Comparison of ENCODE assay signal across 1 cellular context in the genomic region with DNA sequence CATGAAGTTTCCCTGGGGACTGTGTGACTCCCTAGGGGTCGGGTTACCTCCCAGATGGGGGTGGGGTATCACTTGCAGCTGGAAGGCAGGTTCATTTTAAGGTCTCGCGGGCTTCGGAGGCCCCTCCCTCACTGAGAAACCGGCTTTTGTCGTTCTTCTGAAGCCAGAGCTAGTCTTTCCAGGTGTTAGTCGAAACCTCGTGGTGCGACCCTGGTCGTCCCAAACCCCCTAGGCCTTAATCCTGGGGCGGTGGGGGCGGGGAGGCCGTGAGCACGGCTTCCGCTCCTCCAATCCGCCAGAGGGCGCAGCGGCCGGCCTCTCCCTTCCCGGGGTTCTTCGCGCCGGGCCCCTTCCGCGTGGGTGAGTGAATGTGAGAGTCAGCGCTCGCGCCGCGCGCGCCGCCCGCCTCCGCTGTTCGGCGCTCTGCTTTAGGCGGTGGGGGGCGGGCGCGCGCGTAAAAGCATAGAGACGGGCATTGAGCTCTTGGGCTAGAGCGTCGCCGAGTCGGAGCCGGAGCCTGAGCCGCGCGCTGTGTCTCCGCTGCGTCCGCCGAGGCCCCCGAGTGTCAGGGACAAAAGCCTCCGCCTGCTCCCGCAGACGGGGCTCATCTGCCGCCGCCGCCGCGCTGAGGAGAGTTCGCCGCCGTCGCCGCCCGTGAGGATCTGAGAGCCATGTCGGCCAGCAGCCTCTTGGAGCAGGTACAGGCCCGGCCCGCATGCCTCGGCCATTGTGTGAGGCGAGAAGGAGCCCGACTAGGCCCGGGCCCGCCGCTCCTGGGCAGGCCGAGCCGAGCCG.
A peak's percentile ranks its signal among the peaks of the same experiment; 100 is the strongest.
TF ChIP-seq lines count a peak whose summit lies in the region.

Gene YTHDF2, plus strand, starts transcription at position 491 of the 795 bp plus-strand sequence. Its CDS starts 181 bp downstream, at position 672.

TF ChIP-seq in K562, 482 proteins besides CTCF, POLR2A, EP300 and RAD21 (continued from another document and continues in another):
- TF ChIP-seq, protein P1, sequence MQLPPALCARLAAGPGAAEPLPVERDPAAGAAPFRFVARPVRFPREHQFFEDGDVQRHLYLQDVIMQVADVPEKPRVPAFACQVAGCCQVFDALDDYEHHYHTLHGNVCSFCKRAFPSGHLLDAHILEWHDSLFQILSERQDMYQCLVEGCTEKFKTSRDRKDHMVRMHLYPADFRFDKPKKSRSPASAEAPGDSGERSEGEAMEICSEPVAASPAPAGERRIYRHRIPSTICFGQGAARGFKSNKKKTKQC (CRISPR knock-in tag; IDR thresholded peaks at IDR 0.05): peak; percentile 19
- TF ChIP-seq MYNN (IDR thresholded peaks at IDR 0.05): peak; percentile 68
- TF ChIP-seq MYNN (CRISPR knock-in tag; IDR thresholded peaks at IDR 0.05): peak; percentile 53; the same call in 1 of the 2 replicates
- peak; percentile 84 for TF ChIP-seq ETV5 (CRISPR knock-in tag; IDR thresholded peaks at IDR 0.05; ENCODE audit: low read depth)
- TF ChIP-seq ZKSCAN1 (IDR thresholded peaks at IDR 0.05; ENCODE audit: low read depth, low read length): peak; percentile 75; the same call in 1 of the 2 replicates
- TF ChIP-seq, protein P2, sequence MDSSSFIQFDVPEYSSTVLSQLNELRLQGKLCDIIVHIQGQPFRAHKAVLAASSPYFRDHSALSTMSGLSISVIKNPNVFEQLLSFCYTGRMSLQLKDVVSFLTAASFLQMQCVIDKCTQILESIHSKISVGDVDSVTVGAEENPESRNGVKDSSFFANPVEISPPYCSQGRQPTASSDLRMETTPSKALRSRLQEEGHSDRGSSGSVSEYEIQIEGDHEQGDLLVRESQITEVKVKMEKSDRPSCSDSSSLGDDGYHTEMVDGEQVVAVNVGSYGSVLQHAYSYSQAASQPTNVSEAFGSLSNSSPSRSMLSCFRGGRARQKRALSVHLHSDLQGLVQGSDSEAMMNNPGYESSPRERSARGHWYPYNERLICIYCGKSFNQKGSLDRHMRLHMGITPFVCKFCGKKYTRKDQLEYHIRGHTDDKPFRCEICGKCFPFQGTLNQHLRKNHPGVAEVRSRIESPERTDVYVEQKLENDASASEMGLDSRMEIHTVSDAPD (CRISPR knock-in tag; IDR thresholded peaks at IDR 0.05): no peak
- no peak for TF ChIP-seq ZNF146 (CRISPR knock-in tag; IDR thresholded peaks at IDR 0.05; ENCODE audit: unreplicated experiment)
- TF ChIP-seq POLR2G (IDR thresholded peaks at IDR 0.05; ENCODE audit: low read depth, low read length): peak; percentile 99
- TF ChIP-seq, protein P3, sequence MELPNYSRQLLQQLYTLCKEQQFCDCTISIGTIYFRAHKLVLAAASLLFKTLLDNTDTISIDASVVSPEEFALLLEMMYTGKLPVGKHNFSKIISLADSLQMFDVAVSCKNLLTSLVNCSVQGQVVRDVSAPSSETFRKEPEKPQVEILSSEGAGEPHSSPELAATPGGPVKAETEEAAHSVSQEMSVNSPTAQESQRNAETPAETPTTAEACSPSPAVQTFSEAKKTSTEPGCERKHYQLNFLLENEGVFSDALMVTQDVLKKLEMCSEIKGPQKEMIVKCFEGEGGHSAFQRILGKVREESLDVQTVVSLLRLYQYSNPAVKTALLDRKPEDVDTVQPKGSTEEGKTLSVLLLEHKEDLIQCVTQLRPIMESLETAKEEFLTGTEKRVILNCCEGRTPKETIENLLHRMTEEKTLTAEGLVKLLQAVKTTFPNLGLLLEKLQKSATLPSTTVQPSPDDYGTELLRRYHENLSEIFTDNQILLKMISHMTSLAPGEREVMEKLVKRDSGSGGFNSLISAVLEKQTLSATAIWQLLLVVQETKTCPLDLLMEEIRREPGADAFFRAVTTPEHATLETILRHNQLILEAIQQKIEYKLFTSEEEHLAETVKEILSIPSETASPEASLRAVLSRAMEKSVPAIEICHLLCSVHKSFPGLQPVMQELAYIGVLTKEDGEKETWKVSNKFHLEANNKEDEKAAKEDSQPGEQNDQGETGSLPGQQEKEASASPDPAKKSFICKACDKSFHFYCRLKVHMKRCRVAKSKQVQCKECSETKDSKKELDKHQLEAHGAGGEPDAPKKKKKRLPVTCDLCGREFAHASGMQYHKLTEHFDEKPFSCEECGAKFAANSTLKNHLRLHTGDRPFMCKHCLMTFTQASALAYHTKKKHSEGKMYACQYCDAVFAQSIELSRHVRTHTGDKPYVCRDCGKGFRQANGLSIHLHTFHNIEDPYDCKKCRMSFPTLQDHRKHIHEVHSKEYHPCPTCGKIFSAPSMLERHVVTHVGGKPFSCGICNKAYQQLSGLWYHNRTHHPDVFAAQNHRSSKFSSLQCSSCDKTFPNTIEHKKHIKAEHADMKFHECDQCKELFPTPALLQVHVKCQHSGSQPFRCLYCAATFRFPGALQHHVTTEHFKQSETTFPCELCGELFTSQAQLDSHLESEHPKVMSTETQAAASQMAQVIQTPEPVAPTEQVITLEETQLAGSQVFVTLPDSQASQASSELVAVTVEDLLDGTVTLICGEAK (IDR thresholded peaks at IDR 0.05): peak; percentile 62
- TF ChIP-seq, protein P3 (CRISPR knock-in tag; IDR thresholded peaks at IDR 0.05): no peak
- no peak for TF ChIP-seq RBM17 (IDR thresholded peaks at IDR 0.05; ENCODE audit: borderline replicate concordance, low read depth, low read length)
- no peak for TF ChIP-seq HNRNPUL1 (IDR thresholded peaks at IDR 0.05; ENCODE audit: low read length)
- peak; percentile 96; the same call in 1 of the 2 replicates for TF ChIP-seq MTA3 (IDR thresholded peaks at IDR 0.05; ENCODE audit: borderline replicate concordance)
- no peak for TF ChIP-seq IFI16 (CRISPR knock-in tag; IDR thresholded peaks at IDR 0.05)
- no peak for TF ChIP-seq NR4A1 (CRISPR knock-in tag; IDR thresholded peaks at IDR 0.05)
- TF ChIP-seq NR4A1 (tag; IDR thresholded peaks at IDR 0.05): peak; percentile 82
- TF ChIP-seq EHMT2 (IDR thresholded peaks at IDR 0.05): no peak
- TF ChIP-seq RHOXF2B (CRISPR knock-in tag; conservative IDR thresholded peaks at IDR 0.05): 0 out of 2 replicates have a peak, but pooled peaks have one; percentile 12
- TF ChIP-seq ZNF589 (CRISPR knock-in tag; IDR thresholded peaks at IDR 0.05; ENCODE audit: low read depth): no peak
- peak; percentile 84 for TF ChIP-seq ZNF644 (tag; IDR thresholded peaks at IDR 0.05; ENCODE audit: low read depth)
- peak; percentile 94 for TF ChIP-seq ATF7 (IDR thresholded peaks at IDR 0.05)
- TF ChIP-seq PRPF4 (IDR thresholded peaks at IDR 0.05; ENCODE audit: insufficient read depth, low read depth, low read length, poor library complexity, severe bottlenecking): peak; percentile 80
- TF ChIP-seq NCOA1 (IDR thresholded peaks at IDR 0.05; ENCODE audit: low read depth): peak; percentile 81
- TF ChIP-seq CBFA2T2 (conservative IDR thresholded peaks at IDR 0.05): no peak
- TF ChIP-seq ILK (tag; IDR thresholded peaks at IDR 0.05; ENCODE audit: borderline replicate concordance, low read depth): no peak
- TF ChIP-seq, protein P4, sequence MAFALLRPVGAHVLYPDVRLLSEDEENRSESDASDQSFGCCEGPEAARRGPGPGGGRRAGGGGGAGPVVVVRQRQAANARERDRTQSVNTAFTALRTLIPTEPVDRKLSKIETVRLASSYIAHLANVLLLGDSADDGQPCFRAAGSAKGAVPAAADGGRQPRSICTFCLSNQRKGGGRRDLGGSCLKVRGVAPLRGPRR (CRISPR knock-in tag; IDR thresholded peaks at IDR 0.05): no peak
- TF ChIP-seq NFE2 (IDR thresholded peaks at IDR 0.05; ENCODE audit: low read depth): no peak
- peak; percentile 70 for TF ChIP-seq NR2C1 (IDR thresholded peaks at IDR 0.05)
- TF ChIP-seq NR2C1 (tag; IDR thresholded peaks at IDR 0.05): peak; percentile 61; the same call in 1 of the 2 replicates
- TF ChIP-seq TEAD4 (IDR thresholded peaks at IDR 0.05; ENCODE audit: low read length): peak; percentile 49
- TF ChIP-seq TEAD4 (CRISPR knock-in tag; IDR thresholded peaks at IDR 0.05; ENCODE audit: borderline replicate concordance): peak; percentile 49; the same call in 1 of the 2 replicates
- peak; percentile 84 to 97; a peak in 3 of 4 replicates for TF ChIP-seq ZNF639 (CRISPR knock-in tag; conservative IDR thresholded peaks at IDR 0.05 in 1 of 2, IDR thresholded peaks at IDR 0.05 in 1 of 2)
- no peak for TF ChIP-seq PHB2 (IDR thresholded peaks at IDR 0.05; ENCODE audit: low read depth)
- TF ChIP-seq, protein P5, sequence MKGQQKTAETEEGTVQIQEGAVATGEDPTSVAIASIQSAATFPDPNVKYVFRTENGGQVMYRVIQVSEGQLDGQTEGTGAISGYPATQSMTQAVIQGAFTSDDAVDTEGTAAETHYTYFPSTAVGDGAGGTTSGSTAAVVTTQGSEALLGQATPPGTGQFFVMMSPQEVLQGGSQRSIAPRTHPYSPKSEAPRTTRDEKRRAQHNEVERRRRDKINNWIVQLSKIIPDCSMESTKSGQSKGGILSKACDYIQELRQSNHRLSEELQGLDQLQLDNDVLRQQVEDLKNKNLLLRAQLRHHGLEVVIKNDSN (CRISPR knock-in tag; IDR thresholded peaks at IDR 0.05): peak; percentile 27
- no peak for TF ChIP-seq MTF1 (CRISPR knock-in tag; IDR thresholded peaks at IDR 0.05; ENCODE audit: borderline replicate concordance)
- TF ChIP-seq TFE3 (CRISPR knock-in tag; IDR thresholded peaks at IDR 0.05): no peak
- peak; percentile 83 for TF ChIP-seq FOXM1 (IDR thresholded peaks at IDR 0.05; ENCODE audit: low read depth)
- no peak; the same call in none of the 2 replicates for TF ChIP-seq FOXM1 (CRISPR knock-in tag; IDR thresholded peaks at IDR 0.05; ENCODE audit: low read depth)
- TF ChIP-seq, protein P6, sequence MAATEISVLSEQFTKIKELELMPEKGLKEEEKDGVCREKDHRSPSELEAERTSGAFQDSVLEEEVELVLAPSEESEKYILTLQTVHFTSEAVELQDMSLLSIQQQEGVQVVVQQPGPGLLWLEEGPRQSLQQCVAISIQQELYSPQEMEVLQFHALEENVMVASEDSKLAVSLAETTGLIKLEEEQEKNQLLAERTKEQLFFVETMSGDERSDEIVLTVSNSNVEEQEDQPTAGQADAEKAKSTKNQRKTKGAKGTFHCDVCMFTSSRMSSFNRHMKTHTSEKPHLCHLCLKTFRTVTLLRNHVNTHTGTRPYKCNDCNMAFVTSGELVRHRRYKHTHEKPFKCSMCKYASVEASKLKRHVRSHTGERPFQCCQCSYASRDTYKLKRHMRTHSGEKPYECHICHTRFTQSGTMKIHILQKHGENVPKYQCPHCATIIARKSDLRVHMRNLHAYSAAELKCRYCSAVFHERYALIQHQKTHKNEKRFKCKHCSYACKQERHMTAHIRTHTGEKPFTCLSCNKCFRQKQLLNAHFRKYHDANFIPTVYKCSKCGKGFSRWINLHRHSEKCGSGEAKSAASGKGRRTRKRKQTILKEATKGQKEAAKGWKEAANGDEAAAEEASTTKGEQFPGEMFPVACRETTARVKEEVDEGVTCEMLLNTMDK (IDR thresholded peaks at IDR 0.05; ENCODE audit: borderline replicate concordance, insufficient read depth, low read depth, low read length, poor library complexity, severe bottlenecking): peak; percentile 99
- no peak for TF ChIP-seq HIVEP1 (CRISPR knock-in tag; IDR thresholded peaks at IDR 0.05)
- peak; percentile 92 for TF ChIP-seq TARDBP (IDR thresholded peaks at IDR 0.05)
- TF ChIP-seq, protein P7, sequence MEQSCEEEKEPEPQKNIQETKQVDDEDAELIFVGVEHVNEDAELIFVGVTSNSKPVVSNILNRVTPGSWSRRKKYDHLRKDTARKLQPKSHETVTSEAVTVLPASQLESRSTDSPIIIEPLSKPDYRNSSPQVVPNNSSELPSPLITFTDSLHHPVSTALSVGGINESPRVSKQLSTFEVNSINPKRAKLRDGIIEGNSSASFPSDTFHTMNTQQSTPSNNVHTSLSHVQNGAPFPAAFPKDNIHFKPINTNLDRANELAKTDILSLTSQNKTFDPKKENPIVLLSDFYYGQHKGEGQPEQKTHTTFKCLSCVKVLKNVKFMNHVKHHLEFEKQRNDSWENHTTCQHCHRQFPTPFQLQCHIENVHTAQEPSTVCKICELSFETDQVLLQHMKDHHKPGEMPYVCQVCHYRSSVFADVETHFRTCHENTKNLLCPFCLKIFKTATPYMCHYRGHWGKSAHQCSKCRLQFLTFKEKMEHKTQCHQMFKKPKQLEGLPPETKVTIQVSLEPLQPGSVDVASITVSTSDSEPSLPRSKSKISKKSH (CRISPR knock-in tag; IDR thresholded peaks at IDR 0.05): no peak
